1 cellular context compared by ENCODE assay signal in the genomic region with DNA sequence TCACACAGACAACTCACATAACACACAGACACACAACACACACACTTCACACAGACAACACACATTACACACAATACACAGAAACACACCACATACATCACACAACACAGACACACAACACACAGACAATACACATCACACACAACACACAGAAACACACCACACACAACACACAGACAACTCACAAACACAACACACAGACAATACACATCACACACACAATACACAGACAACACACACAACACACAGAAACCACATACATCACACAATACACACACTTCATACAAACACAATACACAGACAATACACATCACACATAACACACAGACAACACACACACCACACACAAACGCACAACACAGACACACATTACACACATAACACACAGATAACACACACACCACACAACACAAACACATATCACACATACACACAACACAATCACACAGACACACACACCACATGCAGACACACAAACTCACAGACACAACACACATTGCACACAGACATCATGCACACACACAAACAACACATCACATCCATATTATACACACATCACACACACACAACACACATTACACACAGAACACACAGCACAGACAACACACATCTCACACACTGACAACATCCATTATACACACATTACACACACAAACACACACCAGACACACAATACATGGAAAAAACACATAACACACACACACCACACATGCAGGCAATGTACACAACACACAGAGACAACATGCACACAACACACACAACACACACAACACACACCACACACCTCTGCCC.
TF ChIP-seq lines count a peak whose summit lies in the region.

No MANE protein-coding gene starts in this region.

TF ChIP-seq in IMR-90, 13 proteins besides CTCF, POLR2A, EP300 and RAD21 (continued from another document):
- TF ChIP-seq SMC3 (IDR thresholded peaks at IDR 0.05; ENCODE audit: low read depth, low read length) (no peak), NFE2L2 (IDR thresholded peaks at IDR 0.05; ENCODE audit: low read depth, low read length) (no peak), RCOR1 (IDR thresholded peaks at IDR 0.05; ENCODE audit: insufficient replicate concordance, low read length) (no peak), MAFK (IDR thresholded peaks at IDR 0.05; ENCODE audit: low read depth, low read length) (no peak), CEBPB (IDR thresholded peaks at IDR 0.05; ENCODE audit: low read depth, low read length) (no peak), RFX5 (IDR thresholded peaks at IDR 0.05; ENCODE audit: low read depth, low read length) (no peak)
- TF ChIP-seq, protein P1, sequence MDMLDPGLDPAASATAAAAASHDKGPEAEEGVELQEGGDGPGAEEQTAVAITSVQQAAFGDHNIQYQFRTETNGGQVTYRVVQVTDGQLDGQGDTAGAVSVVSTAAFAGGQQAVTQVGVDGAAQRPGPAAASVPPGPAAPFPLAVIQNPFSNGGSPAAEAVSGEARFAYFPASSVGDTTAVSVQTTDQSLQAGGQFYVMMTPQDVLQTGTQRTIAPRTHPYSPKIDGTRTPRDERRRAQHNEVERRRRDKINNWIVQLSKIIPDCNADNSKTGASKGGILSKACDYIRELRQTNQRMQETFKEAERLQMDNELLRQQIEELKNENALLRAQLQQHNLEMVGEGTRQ (IDR thresholded peaks at IDR 0.05; ENCODE audit: low read depth, low read length): no peak
